ENCODE assay signal across 9 cellular contexts in genomic region chr21:14687277-14687642, GRCh38.
DNase-seq lines count a peak whose midpoint lies in the region; ATAC-seq lines count a peak whose summit lies in the region.
"Had no signal": no experiment of that assay in that cellular context is flagged by ENCODE, and none has a peak within 500 bp of the region (broad histone marks: within the 10 kb centered on the region; RNA-seq: fewer than 3 reads in every experiment).

No MANE protein-coding gene starts in this region.

- peak; percentile 52 for ATAC-seq in GM18508 (IDR thresholded peaks at IDR 0.05; ENCODE audit: insufficient read depth, unreplicated experiment)
- peak; percentile 58 for ATAC-seq in GM21723 (IDR thresholded peaks at IDR 0.05; ENCODE audit: unreplicated experiment)
- peak; percentile 26 for ATAC-seq in HG03575 (IDR thresholded peaks at IDR 0.05; ENCODE audit: extremely low read depth, insufficient number of reproducible peaks, low FRiP score, unreplicated experiment)
- ATAC-seq in esophagus mucosa: peak; percentile 46
- ATAC-seq: Panc1 had no signal

- DNase-seq in hepatic stellate cell (ENCODE audit: low spot score) (no peak), NCI-H2196 treated with DMSO at 0.1 percent for 48 hours (lab: John Stamatoyannopoulos, UW; ENCODE audit: unreplicated experiment) (no peak), NCI-H69 (lab: John Stamatoyannopoulos, UW) (no peak)
- no peak for DNase-seq in activated CD4-positive, alpha-beta T cell treated with anti-CD3 and anti-CD28 coated beads for 48 hours
